Comparison of ENCODE assay signal across 1 cellular context in genomic region chr14:54133896-54134295, GRCh38.
TF ChIP-seq lines count a peak whose summit lies in the region.

No MANE protein-coding gene starts in this region.

TF ChIP-seq in HepG2, 621 proteins besides CTCF, POLR2A, EP300 and RAD21 (continued from another document and continues in another):
- TF ChIP-seq AHDC1 (CRISPR knock-in tag; IDR thresholded peaks at IDR 0.05; ENCODE audit: borderline replicate concordance) (peak; percentile 92), ATAD3A (CRISPR knock-in tag; IDR thresholded peaks at IDR 0.05) (no peak), STAG1 (CRISPR knock-in tag; IDR thresholded peaks at IDR 0.05) (peak; percentile 47), ZNF614 (CRISPR knock-in tag; IDR thresholded peaks at IDR 0.05; ENCODE audit: borderline replicate concordance) (peak; percentile 99), MNT (IDR thresholded peaks at IDR 0.05) (peak; percentile 30; the same call in 1 of the 2 replicates), ZNF556 (CRISPR knock-in tag; IDR thresholded peaks at IDR 0.05; ENCODE audit: borderline replicate concordance) (no peak), ZNF383 (CRISPR knock-in tag; IDR thresholded peaks at IDR 0.05; ENCODE audit: borderline replicate concordance) (no peak), TCF12 (IDR thresholded peaks at IDR 0.05) (no peak), TCF12 (CRISPR knock-in tag; IDR thresholded peaks at IDR 0.05) (no peak), ZNF382 (CRISPR knock-in tag; IDR thresholded peaks at IDR 0.05; ENCODE audit: borderline replicate concordance) (no peak), ZMAT3 (CRISPR knock-in tag; conservative IDR thresholded peaks at IDR 0.05) (no peak; the same call in 1 of the 2 replicates), LCORL (IDR thresholded peaks at IDR 0.05) (no peak), LCORL (CRISPR knock-in tag; IDR thresholded peaks at IDR 0.05) (peak; percentile 72), RELA (CRISPR knock-in tag; IDR thresholded peaks at IDR 0.05) (peak; percentile 50; the same call in 1 of the 2 replicates), ZNF407 (CRISPR knock-in tag; IDR thresholded peaks at IDR 0.05; ENCODE audit: not compliant biosample characterization) (no peak), SP1 (IDR thresholded peaks at IDR 0.05) (no peak), SP1 (CRISPR knock-in tag; IDR thresholded peaks at IDR 0.05) (0 out of 2 replicates have a peak, but pooled peaks have one; percentile 19), ZBTB8A (CRISPR knock-in tag; IDR thresholded peaks at IDR 0.05; ENCODE audit: borderline replicate concordance, low read depth) (no peak), DZIP1 (CRISPR knock-in tag; IDR thresholded peaks at IDR 0.05) (no peak), THAP7 (CRISPR knock-in tag; IDR thresholded peaks at IDR 0.05) (no peak), PLRG1 (conservative IDR thresholded peaks at IDR 0.05) (no peak), ZNF770 (CRISPR knock-in tag; IDR thresholded peaks at IDR 0.05) (no peak), FOXO4 (CRISPR knock-in tag; conservative IDR thresholded peaks at IDR 0.05) (no peak), ZBTB49 (CRISPR knock-in tag; IDR thresholded peaks at IDR 0.05; ENCODE audit: borderline replicate concordance) (0 out of 2 replicates have a peak, but pooled peaks have one; percentile 26), NFE2L1 (CRISPR knock-in tag; IDR thresholded peaks at IDR 0.05; ENCODE audit: borderline replicate concordance) (no peak), ZFP37 (CRISPR knock-in tag; IDR thresholded peaks at IDR 0.05; ENCODE audit: borderline replicate concordance) (no peak), ZNF768 (CRISPR knock-in tag; IDR thresholded peaks at IDR 0.05) (no peak), ZFP36L2 (CRISPR knock-in tag; IDR thresholded peaks at IDR 0.05) (no peak)
